Comparison of ENCODE assay signal across 2 cellular contexts in genomic region chr7:64174941-64175340, GRCh38.
A peak's percentile ranks its signal among the peaks of the same experiment; 100 is the strongest.
TF ChIP-seq lines count a peak whose summit lies in the region.

No MANE protein-coding gene starts in this region.

TF ChIP-seq in HEK293, 187 proteins besides CTCF, POLR2A, EP300 and RAD21:
- TF ChIP-seq BCL6B (tag by site-specific recombination; IDR thresholded peaks at IDR 0.05) (no peak), REST (tag by site-specific recombination; IDR thresholded peaks at IDR 0.05) (peak; percentile 86)

TF ChIP-seq in HepG2, 621 proteins besides CTCF, POLR2A, EP300 and RAD21:
- TF ChIP-seq REST (IDR thresholded peaks at IDR 0.05; ENCODE audit: borderline replicate concordance in 1 of 2, low read depth in 1 of 2, low read length in 2 of 2) (peak; percentile 39 to 88), KLF6 (CRISPR knock-in tag; IDR thresholded peaks at IDR 0.05) (no peak), MIER2 (CRISPR knock-in tag; IDR thresholded peaks at IDR 0.05) (peak; percentile 66; the same call in 1 of the 2 replicates)
